Comparison of ENCODE assay signal across 10 cellular contexts in genomic region chr1:207032528-207033017, GRCh38. TPM values are rescaled to one million over a fixed set of nuclear protein-coding genes. Genes with fewer than 3 reads are reported as not detected.
A peak's percentile ranks its signal among the peaks of the same experiment; 100 is the strongest.
DNase-seq lines count a peak whose midpoint lies in the region; ATAC-seq, FAIRE-seq and TF ChIP-seq lines count a peak whose summit lies in the region.
"Had no signal": no experiment of that assay in that cellular context is flagged by ENCODE, and none has a peak within 500 bp of the region (broad histone marks: within the 10 kb centered on the region; RNA-seq: fewer than 3 reads in every experiment).

Gene C1orf116 (minus strand): TSS chr1:207032756. CDS start chr1:207027598, 5,158 bp downstream.

- ATAC-seq in heart left ventricle = peak in 3 of 4 donors; percentile 50 to 61 (median 57)
- no peak for ATAC-seq in HG03108 (IDR thresholded peaks at IDR 0.05; ENCODE audit: unreplicated experiment)

- no peaks in the 10 kb centered on the region for H3K9me3 Mint-ChIP-seq in T-helper 2 cell treated with Interferon-gamma antibody and Interleukin-4, amounts not matched to agents 5 μg/mL and 100 μg/mL, for 36 hours

- no peak within 1 kb of the TSS for H3K27ac Mint-ChIP-seq in T-helper 2 cell treated with Interferon-gamma antibody and Interleukin-4, amounts not matched to agents 5 μg/mL and 100 μg/mL, for 36 hours

- TF ChIP-seq CTCF in heart left ventricle (IDR thresholded peaks at IDR 0.05) (no peak), kidney (IDR thresholded peaks at IDR 0.05; ENCODE audit: borderline replicate concordance, extremely low read depth, insufficient read depth) (no peak)

- H3K36me3 Mint-ChIP-seq in T-helper 2 cell treated with Interferon-gamma antibody and Interleukin-4, amounts not matched to agents 5 μg/mL and 100 μg/mL, for 36 hours (ENCODE audit: low read depth) = no peaks in the 10 kb centered on the region

- intact Hi-C loops in heart left ventricle (cut with DNase I) (no loop called here), cardiac septum (cut with DNase I) (no loop called here), kidney (cut with DNase I) (no loop called here)

- H3K36me3 ChIP-seq in heart left ventricle (no peaks in the 10 kb centered on the region), kidney (ENCODE audit: control insufficient read depth in 1 of 2, insufficient read depth in 2 of 2, low read length in 2 of 2) (no peaks in the 10 kb centered on the region)
- H3K36me3 ChIP-seq: neutrophil had no signal

- H3K4me3 Mint-ChIP-seq in T-helper 2 cell treated with Interferon-gamma antibody and Interleukin-4, amounts not matched to agents 5 μg/mL and 100 μg/mL, for 36 hours = no peak within 1 kb of the TSS

- H3K4me3 ChIP-seq in heart left ventricle = no peak within 1 kb of the TSS
- H3K4me3 ChIP-seq in kidney (ENCODE audit: low read length in 2 of 2) = peak within 1 kb of the TSS; percentile 5 to 57

- H3K9ac ChIP-seq in kidney (ENCODE audit: low read length in 2 of 2) = peak within 1 kb of the TSS; percentile 57 to 69

- peak; percentile 11 for FAIRE-seq in kidney (lab: Jason Lieb, UNC)
- FAIRE-seq: endothelial cell of umbilical vein had no signal

- no peak for TF ChIP-seq POLR2A in heart left ventricle (IDR thresholded peaks at IDR 0.05)

- H3K27ac ChIP-seq in heart left ventricle (no peak within 1 kb of the TSS), kidney (ENCODE audit: low read depth in 2 of 2, low read length in 2 of 2) (peak within 1 kb of the TSS; percentile 63 to 68)
- H3K27ac ChIP-seq: neutrophil had no signal

- H3K27me3 ChIP-seq in heart left ventricle = peaks cover 0 to 6% (median 0%) of the 10 kb centered on the region in 9 donors

- DNase-seq in heart left ventricle = no peak
- DNase-seq in cardiac septum (ENCODE audit: low spot score) = no peak
- DNase-seq in SK-MEL-5 (ENCODE audit: low read depth, low spot score) = peak; percentile 63
- peak; percentile 79 for DNase-seq in kidney
- DNase-seq in activated CD4-positive, alpha-beta T cell treated with anti-CD3 and anti-CD28 coated beads for 1 hour = no peak
- no peak for DNase-seq in SKM-1 (lab: John Stamatoyannopoulos, UW; ENCODE audit: unreplicated experiment)
- DNase-seq in T-helper 2 cell treated with Interferon-gamma antibody and Interleukin-4, amounts not matched to agents 5 μg/mL and 100 μg/mL, for 36 hours (ENCODE audit: low spot score) = no peak

- in situ Hi-C loops in SK-MEL-5 (cut with HindIII; ENCODE audit: low pct_unique_long_range_greater_than_20kb, low sequenced_read_pairs) = no loop called here

- H3K27me3 Mint-ChIP-seq in T-helper 2 cell treated with Interferon-gamma antibody and Interleukin-4, amounts not matched to agents 5 μg/mL and 100 μg/mL, for 36 hours (ENCODE audit: low read depth) = peaks cover 60% of the 10 kb centered on the region

- H3K4me1 ChIP-seq in heart left ventricle (peaks cover 0 to 10% (median 0%) of the 10 kb centered on the region in 12 donors), kidney (ENCODE audit: control insufficient read depth in 1 of 2, insufficient read depth in 1 of 2, low read depth in 1 of 2, low read length in 2 of 2) (peaks cover 9 to 12% of the 10 kb centered on the region in 2 donors)

- no peaks in the 10 kb centered on the region for H3K4me1 Mint-ChIP-seq in T-helper 2 cell treated with Interferon-gamma antibody and Interleukin-4, amounts not matched to agents 5 μg/mL and 100 μg/mL, for 36 hours (ENCODE audit: low read depth)

- 17 to 33% (median 28%) methylated on average over 1 of the region's 1 CpG for WGBS in heart left ventricle, 4 donors

- no peaks in the 10 kb centered on the region for H3K9me3 ChIP-seq in heart left ventricle
- no peaks in the 10 kb centered on the region for H3K9me3 ChIP-seq in kidney (ENCODE audit: control insufficient read depth in 1 of 2, low read length in 2 of 2)
- H3K9me3 ChIP-seq: neutrophil had no signal

RNA-seq across cellular contexts. Expression of gene C1orf116, which starts in this region (rescaled TPM):
- total RNA-seq in heart left ventricle (1 to 10 TPM in 3 of 9 donors, under 1 TPM in 6; 0.42 to 3.3 (median 0.85) TPM), cardiac septum (0.70 TPM), kidney (19.6 TPM)
- polyA plus RNA-seq in heart left ventricle (under 1 TPM; 0.08 to 0.28 TPM), kidney (ENCODE audit: insufficient read depth, low read depth, low replicate concordance) (11.9 TPM)
- 0.13 and 0.50 TPM in 2 replicates for total RNA-seq in SK-MEL-5 (2014; rRNA removed; shearing (Covaris generic))
- 0.08 and 0.13 TPM in 2 replicates for polyA plus RNA-seq in SK-MEL-5 (2015; cell fraction: cytosol; rRNA removed)
- not detected in 2 replicates for polyA plus RNA-seq in SK-MEL-5 (2015; cell fraction: nucleus; rRNA removed)
- polyA plus RNA-seq: endothelial cell of umbilical vein had no signal

Comparison
In these comparisons a context has a peak if more than half of its experiments do, and no peak if none do; other contexts are left out.
1. RNA of gene C1orf116 (polyA plus RNA-seq): 11.9 TPM in kidney (single experiment); 0.08 to 0.28 TPM in heart left ventricle; every median in the first group is over 10 times any median in the second.
2. Peak in DNase-seq in SK-MEL-5; RNA of the gene not detected or under 1 TPM.
3. H3K27ac ChIP-seq: peak in kidney (2 of 2); none in heart left ventricle (0 of 12).
4. H3K4me3 ChIP-seq: peak in kidney (2 of 2); none in heart left ventricle (0 of 12).